ENCODE assay signal across 1 cellular context in genomic region chr5:43410414-43410813, GRCh38.
TF ChIP-seq lines count a peak whose summit lies in the region.

No MANE protein-coding gene starts in this region.

TF ChIP-seq in K562, 482 proteins besides CTCF, POLR2A, EP300 and RAD21 (continued from another document):
- TF ChIP-seq TOE1 (IDR thresholded peaks at IDR 0.05; ENCODE audit: borderline replicate concordance) (no peak), TOE1 (CRISPR knock-in tag; IDR thresholded peaks at IDR 0.05; ENCODE audit: borderline replicate concordance, low read depth) (no peak), SRSF9 (IDR thresholded peaks at IDR 0.05; ENCODE audit: borderline replicate concordance, low read depth, low read length) (no peak), STAT5B (CRISPR knock-in tag; IDR thresholded peaks at IDR 0.05) (no peak), KLF6 (CRISPR knock-in tag; IDR thresholded peaks at IDR 0.05; ENCODE audit: borderline replicate concordance) (no peak), MNT (conservative IDR thresholded peaks at IDR 0.05) (no peak), TAL1 (IDR thresholded peaks at IDR 0.05) (no peak), ATF7 (IDR thresholded peaks at IDR 0.05) (no peak), MED1 (CRISPR knock-in tag; IDR thresholded peaks at IDR 0.05; ENCODE audit: borderline replicate concordance) (no peak), THRA (IDR thresholded peaks at IDR 0.05) (no peak), ZKSCAN8 (CRISPR knock-in tag; IDR thresholded peaks at IDR 0.05) (no peak), RNF219 (CRISPR knock-in tag; IDR thresholded peaks at IDR 0.05) (no peak), SP2 (IDR thresholded peaks at IDR 0.05; ENCODE audit: extremely low read depth, low read depth, low read length, poor library complexity, severe bottlenecking) (no peak)
